Comparison of ENCODE assay signal across 17 cellular contexts in the genomic region with DNA sequence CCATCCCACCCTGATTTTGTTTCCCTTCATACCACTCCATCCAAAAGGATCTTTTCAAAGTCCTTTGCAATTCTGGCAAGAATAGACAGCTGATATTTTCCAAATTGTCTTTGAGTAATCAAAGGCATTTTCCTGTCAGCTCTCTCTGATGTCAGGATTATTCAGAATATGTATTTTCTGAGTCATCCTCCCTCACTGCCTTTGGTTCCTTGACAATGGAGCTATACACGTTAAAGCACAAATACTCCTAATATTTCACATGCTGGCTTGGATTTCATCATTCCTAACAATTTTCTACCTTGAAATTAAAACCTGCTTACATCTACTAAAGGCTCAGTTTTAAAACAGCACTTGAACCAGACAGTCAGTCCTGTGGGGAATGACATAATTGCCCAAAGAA.
DNase-seq lines count a peak whose midpoint lies in the region; ATAC-seq and TF ChIP-seq lines count a peak whose summit lies in the region.
"Had no signal": no experiment of that assay in that cellular context is flagged by ENCODE, and none has a peak within 500 bp of the region (broad histone marks: within the 10 kb centered on the region; RNA-seq: fewer than 3 reads in every experiment).

No MANE protein-coding gene starts in this region.

- no peak for DNase-seq in natural killer cell treated with Interleukin-12 subunit alpha and Interleukin-12 subunit beta and Interleukin-15 and Interleukin-18, amount 100 ng/mL, for 72 hours (ENCODE audit: low spot score)
- DNase-seq in natural killer cell: no peak
- no peak for DNase-seq in activated T-helper 2 cell treated with anti-CD3 and anti-CD28 coated beads, Interferon-gamma antibody, Interleukin-2, Interleukin-4, amounts not matched to agents 10 μg/mL and 5 μg/mL and 100 μg/mL, durations not matched to agents 14 hours and 24 hours and 36 hours (ENCODE audit: low spot score)
- peak; percentile 25 for DNase-seq in fibroblast of pulmonary artery (ENCODE audit: low read depth)
- DNase-seq in testis: no peak
- DNase-seq in CD8-positive, alpha-beta memory T cell: no peak
- no peak for DNase-seq in midbrain (lab: John Stamatoyannopoulos, UW)
- DNase-seq: amygdala, colonic mucosa, left lung, MM.1S, NCI-H2029, NCI-H748 treated with DMSO at 0.1 percent for 48 hours, posterior cingulate gyrus, stomach had no signal

- no peaks in the 10 kb centered on the region for H3K36me3 ChIP-seq in testis (ENCODE audit: low read depth, missing control alignments)
- H3K36me3 ChIP-seq in CD8-positive, alpha-beta memory T cell (ENCODE audit: insufficient read depth, low read length): no peaks in the 10 kb centered on the region
- H3K36me3 ChIP-seq: colonic mucosa, left lung, stomach had no signal

- no peaks in the 10 kb centered on the region for H3K27me3 ChIP-seq in testis
- no peaks in the 10 kb centered on the region for H3K27me3 ChIP-seq in CD8-positive, alpha-beta memory T cell (ENCODE audit: insufficient read depth, low read length, poor library complexity, severe bottlenecking)
- H3K27me3 ChIP-seq: colonic mucosa, left lung, stomach had no signal

- peaks cover 4% of the 10 kb centered on the region for H3K9me3 Mint-ChIP-seq in natural killer cell treated with Interleukin-12 subunit alpha and Interleukin-12 subunit beta and Interleukin-15 and Interleukin-18, amount 100 ng/mL, for 72 hours
- H3K9me3 Mint-ChIP-seq in natural killer cell: no peaks in the 10 kb centered on the region
- peaks cover 9% of the 10 kb centered on the region for H3K9me3 Mint-ChIP-seq in activated T-helper 2 cell treated with anti-CD3 and anti-CD28 coated beads, Interferon-gamma antibody, Interleukin-2, Interleukin-4, amounts not matched to agents 10 μg/mL and 5 μg/mL and 100 μg/mL, durations not matched to agents 14 hours and 24 hours and 36 hours
- no peaks in the 10 kb centered on the region for H3K9me3 Mint-ChIP-seq in CD8-positive, alpha-beta memory T cell

- no peaks in the 10 kb centered on the region for H3K9me3 ChIP-seq in testis
- H3K9me3 ChIP-seq in CD8-positive, alpha-beta memory T cell (ENCODE audit: low read length): no peaks in the 10 kb centered on the region
- H3K9me3 ChIP-seq: colonic mucosa, left lung, stomach had no signal

- no peak for TF ChIP-seq POLR2A in testis (IDR thresholded peaks at IDR 0.05)

- POLR2A ChIA-PET in CD8-positive, alpha-beta memory T cell (lab: Charles Lee): no interaction called here

- peak overlapping the region; percentile 78 for H3K4me3 Mint-ChIP-seq in natural killer cell treated with Interleukin-12 subunit alpha and Interleukin-12 subunit beta and Interleukin-15 and Interleukin-18, amount 100 ng/mL, for 72 hours
- H3K4me3 Mint-ChIP-seq in natural killer cell: no peak overlapping the region
- peak overlapping the region; percentile 53 for H3K4me3 Mint-ChIP-seq in activated T-helper 2 cell treated with anti-CD3 and anti-CD28 coated beads, Interferon-gamma antibody, Interleukin-2, Interleukin-4, amounts not matched to agents 10 μg/mL and 5 μg/mL and 100 μg/mL, durations not matched to agents 14 hours and 24 hours and 36 hours (ENCODE audit: low read depth)
- H3K4me3 Mint-ChIP-seq in CD8-positive, alpha-beta memory T cell: no peak overlapping the region

- no peak overlapping the region for H3K27ac ChIP-seq in testis
- no peak overlapping the region for H3K27ac ChIP-seq in CD8-positive, alpha-beta memory T cell (ENCODE audit: low read depth, low read length)
- H3K27ac ChIP-seq: colonic mucosa, left lung, stomach had no signal

- H3K27ac Mint-ChIP-seq in natural killer cell treated with Interleukin-12 subunit alpha and Interleukin-12 subunit beta and Interleukin-15 and Interleukin-18, amount 100 ng/mL, for 72 hours: peak overlapping the region; percentile 68 to 88
- H3K27ac Mint-ChIP-seq in natural killer cell: no peak overlapping the region
- peak overlapping the region; percentile 95 for H3K27ac Mint-ChIP-seq in activated T-helper 2 cell treated with anti-CD3 and anti-CD28 coated beads, Interferon-gamma antibody, Interleukin-2, Interleukin-4, amounts not matched to agents 10 μg/mL and 5 μg/mL and 100 μg/mL, durations not matched to agents 14 hours and 24 hours and 36 hours
- H3K27ac Mint-ChIP-seq in CD8-positive, alpha-beta memory T cell: no peak overlapping the region

- H3K4me3 ChIP-seq in fibroblast of pulmonary artery (replicated peaks; ENCODE audit: low read depth, low read length): no peak overlapping the region
- H3K4me3 ChIP-seq in testis: no peak overlapping the region
- H3K4me3 ChIP-seq in CD8-positive, alpha-beta memory T cell (ENCODE audit: low read length): no peak overlapping the region
- H3K4me3 ChIP-seq: colonic mucosa, left lung, stomach had no signal

- H3K4me1 Mint-ChIP-seq in natural killer cell treated with Interleukin-12 subunit alpha and Interleukin-12 subunit beta and Interleukin-15 and Interleukin-18, amount 100 ng/mL, for 72 hours (ENCODE audit: low read depth in 2 of 2): peaks cover 37 to 42% of the 10 kb centered on the region in 2 donors
- no peaks in the 10 kb centered on the region for H3K4me1 Mint-ChIP-seq in natural killer cell
- H3K4me1 Mint-ChIP-seq in activated T-helper 2 cell treated with anti-CD3 and anti-CD28 coated beads, Interferon-gamma antibody, Interleukin-2, Interleukin-4, amounts not matched to agents 10 μg/mL and 5 μg/mL and 100 μg/mL, durations not matched to agents 14 hours and 24 hours and 36 hours (ENCODE audit: low read depth): peaks cover 60% of the 10 kb centered on the region
- no peaks in the 10 kb centered on the region for H3K4me1 Mint-ChIP-seq in CD8-positive, alpha-beta memory T cell

- 61 to 66% methylated on average over 1 of the region's 1 CpG for WGBS in testis, 2 donors

- H3K27me3 Mint-ChIP-seq in natural killer cell treated with Interleukin-12 subunit alpha and Interleukin-12 subunit beta and Interleukin-15 and Interleukin-18, amount 100 ng/mL, for 72 hours: peaks cover 20 to 25% of the 10 kb centered on the region in 2 donors
- H3K27me3 Mint-ChIP-seq in natural killer cell (ENCODE audit: low read depth in 2 of 2): peaks cover 17 to 34% of the 10 kb centered on the region in 2 donors
- peaks cover 20% of the 10 kb centered on the region for H3K27me3 Mint-ChIP-seq in activated T-helper 2 cell treated with anti-CD3 and anti-CD28 coated beads, Interferon-gamma antibody, Interleukin-2, Interleukin-4, amounts not matched to agents 10 μg/mL and 5 μg/mL and 100 μg/mL, durations not matched to agents 14 hours and 24 hours and 36 hours (ENCODE audit: low read depth)
- peaks cover 5 to 20% of the 10 kb centered on the region in 2 donors for H3K27me3 Mint-ChIP-seq in CD8-positive, alpha-beta memory T cell

- peak; percentile 35 to 47 for ATAC-seq in natural killer cell treated with Interleukin-12 subunit alpha and Interleukin-12 subunit beta and Interleukin-15 and Interleukin-18, amount 100 ng/mL, for 72 hours
- ATAC-seq in natural killer cell (no peak), HG03097 (IDR thresholded peaks at IDR 0.05; ENCODE audit: low FRiP score, unreplicated experiment) (no peak)
- ATAC-seq: HCT116, left lung had no signal

- H3K4me1 ChIP-seq in testis: peaks cover 2% of the 10 kb centered on the region
- H3K4me1 ChIP-seq in CD8-positive, alpha-beta memory T cell (ENCODE audit: insufficient read depth, low read length): no peaks in the 10 kb centered on the region
- H3K4me1 ChIP-seq: colonic mucosa, stomach had no signal

- no peak for TF ChIP-seq CTCF in natural killer cell (IDR thresholded peaks at IDR 0.05)
- no peak for TF ChIP-seq CTCF in fibroblast of pulmonary artery (IDR thresholded peaks at IDR 0.05; ENCODE audit: low read length, missing control alignments)
- no peak for TF ChIP-seq CTCF in testis (IDR thresholded peaks at IDR 0.05)

- H3K36me3 Mint-ChIP-seq in natural killer cell treated with Interleukin-12 subunit alpha and Interleukin-12 subunit beta and Interleukin-15 and Interleukin-18, amount 100 ng/mL, for 72 hours: peaks cover 19% of the 10 kb centered on the region
- no peaks in the 10 kb centered on the region for H3K36me3 Mint-ChIP-seq in natural killer cell
- no peaks in the 10 kb centered on the region for H3K36me3 Mint-ChIP-seq in activated T-helper 2 cell treated with anti-CD3 and anti-CD28 coated beads, Interferon-gamma antibody, Interleukin-2, Interleukin-4, amounts not matched to agents 10 μg/mL and 5 μg/mL and 100 μg/mL, durations not matched to agents 14 hours and 24 hours and 36 hours (ENCODE audit: low read depth)
- peaks cover 0 to 2% (median 0%) of the 10 kb centered on the region in 3 donors for H3K36me3 Mint-ChIP-seq in CD8-positive, alpha-beta memory T cell

- intact Hi-C loops in natural killer cell (cut with micrococcal nuclease): no loop called here
- intact Hi-C loops in activated T-helper 2 cell treated with anti-CD3 and anti-CD28 coated beads, Interferon-gamma antibody, Interleukin-2, Interleukin-4, amounts not matched to agents 10 μg/mL and 5 μg/mL and 100 μg/mL, durations not matched to agents 14 hours and 24 hours and 36 hours (cut with micrococcal nuclease): loop anchor here (2.0 to 10.0 kb wide), 6 partner anchors 15 to 559 kb away; a partner anchor contains a TSS
- intact Hi-C loops in testis (cut with DNase I; ENCODE audit: low total_unique reads): no loop called here

- CTCF ChIA-PET in CD8-positive, alpha-beta memory T cell (lab: Charles Lee): no interaction called here

Comparison
In these comparisons a context has a peak if more than half of its experiments do, and no peak if none do; other contexts are left out.
1. ATAC-seq: peak in natural killer cell treated with Interleukin-12 subunit alpha and Interleukin-12 subunit beta and Interleukin-15 and Interleukin-18, amount 100 ng/mL, for 72 hours (2 of 2); none in natural killer cell (0 of 3) and HG03097 (single experiment).
2. H3K27ac Mint-ChIP-seq: peak in natural killer cell treated with Interleukin-12 subunit alpha and Interleukin-12 subunit beta and Interleukin-15 and Interleukin-18, amount 100 ng/mL, for 72 hours (2 of 2) and activated T-helper 2 cell treated with anti-CD3 and anti-CD28 coated beads, Interferon-gamma antibody, Interleukin-2, Interleukin-4, amounts not matched to agents 10 μg/mL and 5 μg/mL and 100 μg/mL, durations not matched to agents 14 hours and 24 hours and 36 hours (single experiment); none in natural killer cell (0 of 2) and CD8-positive, alpha-beta memory T cell (0 of 8).
3. H3K4me3 Mint-ChIP-seq: peak in natural killer cell treated with Interleukin-12 subunit alpha and Interleukin-12 subunit beta and Interleukin-15 and Interleukin-18, amount 100 ng/mL, for 72 hours (single experiment) and activated T-helper 2 cell treated with anti-CD3 and anti-CD28 coated beads, Interferon-gamma antibody, Interleukin-2, Interleukin-4, amounts not matched to agents 10 μg/mL and 5 μg/mL and 100 μg/mL, durations not matched to agents 14 hours and 24 hours and 36 hours (single experiment); none in natural killer cell (single experiment) and CD8-positive, alpha-beta memory T cell (0 of 7).